ENCODE assay signal across 21 cellular contexts in the genomic region with DNA sequence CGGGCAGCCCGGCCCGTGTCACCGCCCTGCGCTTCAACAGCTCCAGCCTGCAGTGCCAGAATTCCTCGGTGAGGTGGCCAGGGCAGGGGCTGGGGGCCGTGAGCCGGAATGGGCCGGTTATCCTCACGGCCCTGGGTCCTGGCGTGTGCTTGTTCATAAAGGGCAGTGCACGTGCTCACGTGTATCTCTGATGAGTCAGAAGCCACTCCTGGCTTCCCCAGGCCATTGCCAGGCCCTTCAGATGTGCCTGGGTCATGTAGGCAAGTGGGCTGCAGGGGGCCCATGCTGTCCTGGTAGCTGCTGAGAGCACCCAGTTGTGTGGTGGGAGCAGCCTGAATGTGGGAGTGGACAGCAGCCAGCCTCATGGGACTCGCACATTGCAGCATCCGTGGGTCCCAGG. TPM values are rescaled to one million over a fixed set of nuclear protein-coding genes. Genes with fewer than 3 reads are reported as not detected.
DNase-seq lines count a peak whose midpoint lies in the region; ATAC-seq and TF ChIP-seq lines count a peak whose summit lies in the region.
"Had no signal": no experiment of that assay in that cellular context is flagged by ENCODE, and none has a peak within 500 bp of the region (broad histone marks: within the 10 kb centered on the region; RNA-seq: fewer than 3 reads in every experiment).

No MANE protein-coding gene starts in this region.

- H3K9me3 ChIP-seq in BLaER1 (no peaks in the 10 kb centered on the region), osteoblast (ENCODE audit: low read depth, low read length) (no peaks in the 10 kb centered on the region)

- H3K36me3 ChIP-seq in BLaER1, result no peaks in the 10 kb centered on the region
- peaks cover 53% of the 10 kb centered on the region for H3K36me3 ChIP-seq in osteoblast (ENCODE audit: insufficient read depth, low read length)

- H3K4me3 ChIP-seq in BLaER1, result no peak overlapping the region
- H3K4me3 ChIP-seq in cardiac fibroblast (replicated peaks in 1 of 2; ENCODE audit: low read depth in 2 of 2, low read length in 2 of 2), result no peak overlapping the region
- H3K4me3 ChIP-seq in osteoblast (ENCODE audit: insufficient read depth, low read length), result no peak overlapping the region

- H3K4me1 ChIP-seq in BLaER1 (peaks cover 86% of the 10 kb centered on the region), osteoblast (ENCODE audit: insufficient read depth, low read length) (peaks cover 3% of the 10 kb centered on the region)

- no peak overlapping the region for H2AFZ ChIP-seq in osteoblast (ENCODE audit: low read length)

- H3K27ac ChIP-seq in BLaER1 (no peak overlapping the region), osteoblast (ENCODE audit: low read depth, low read length) (no peak overlapping the region)

- TF ChIP-seq CTCF in cardiac fibroblast (IDR thresholded peaks at IDR 0.05; ENCODE audit: low read depth, low read length), result no peak
- no peak for TF ChIP-seq CTCF in osteoblast (IDR thresholded peaks at IDR 0.05; ENCODE audit: extremely low read depth, low read depth, low read length)

- H4K20me1 ChIP-seq in BLaER1 (peaks cover 87% of the 10 kb centered on the region), osteoblast (ENCODE audit: insufficient read depth, low read length) (peaks cover 17% of the 10 kb centered on the region)

- peaks cover 38% of the 10 kb centered on the region for H3K79me2 ChIP-seq in osteoblast (ENCODE audit: insufficient read depth, low read length)

- H3K4me2 ChIP-seq in BLaER1, result peak overlapping the region; percentile 82
- no peak overlapping the region for H3K4me2 ChIP-seq in osteoblast (ENCODE audit: insufficient read depth, low read length)

- H3K27me3 ChIP-seq in BLaER1 (no peaks in the 10 kb centered on the region), osteoblast (ENCODE audit: insufficient read depth, low read length) (no peaks in the 10 kb centered on the region)

- no peak for ATAC-seq in HG03175 (IDR thresholded peaks at IDR 0.05; ENCODE audit: unreplicated experiment)
- ATAC-seq: Panc1, SK-N-SH treated with all-trans-retinoic acid at 6 μM for 48 hours had no signal

- DNase-seq in HT1080 (ENCODE audit: low read depth) (peak; percentile 54), cardiac fibroblast (ENCODE audit: low read depth in 2 of 2) (peak; percentile 19 to 33), osteoblast (ENCODE audit: insufficient read length, low spot score, missing footprints) (peak; percentile 96), GM19238 (ENCODE audit: insufficient read length, low spot score) (no peak), HK-2 (ENCODE audit: unreplicated experiment) (no peak)
- DNase-seq in stimulated activated CD8-positive, alpha-beta memory T cell treated with anti-CD3 and anti-CD28 coated beads, Interleukin-4, amount 100 ng/mL, for 48 hours, result no peak
- DNase-seq: activated CD4-positive, alpha-beta T cell treated with anti-CD3 and anti-CD28 coated beads for 1 hour; activated naive CD8-positive, alpha-beta T cell treated with anti-CD3 and anti-CD28 coated beads, Interleukin-2, amount 10 ng/mL, durations not matched to agents 7 days and 5 days; dermis blood vessel endothelial cell; GF-D8; H9; midbrain; MM.1S; NCI-H146; NCI-H774; retina; stimulated activated CD4-positive, alpha-beta T cell treated with anti-CD3 and anti-CD28 coated beads, Interleukin-12 subunit alpha, Interleukin-12 subunit beta, amount 100 ng/mL, for 4 hours had no signal

- no peak overlapping the region for H3K9ac ChIP-seq in BLaER1

RNA-seq across cellular contexts. Expression of a gene that starts 29.2 kb away (rescaled TPM):
- total RNA-seq in HT1080 (2014; rRNA removed; shearing (Covaris generic)), result 133 and 163 TPM in 2 replicates
- polyA plus RNA-seq in HT1080 (2015; cell fraction: cytosol; rRNA removed), result 82.5 and 95.4 TPM in 2 replicates
- polyA plus RNA-seq in HT1080 (2015; cell fraction: nucleus; rRNA removed), result 239 and 264 TPM in 2 replicates
- total RNA-seq in osteoblast, result 91.3 and 107 TPM in 2 replicates

Comparison
In these comparisons a context has a peak if more than half of its experiments do, and no peak if none do; other contexts are left out.
1. DNase-seq: peak in HT1080 (single experiment), cardiac fibroblast (2 of 2) and osteoblast (single experiment); none in stimulated activated CD8-positive, alpha-beta memory T cell treated with anti-CD3 and anti-CD28 coated beads, Interleukin-4, amount 100 ng/mL, for 48 hours (single experiment), GM19238 (single experiment) and HK-2 (single experiment).